In the genomic region with DNA sequence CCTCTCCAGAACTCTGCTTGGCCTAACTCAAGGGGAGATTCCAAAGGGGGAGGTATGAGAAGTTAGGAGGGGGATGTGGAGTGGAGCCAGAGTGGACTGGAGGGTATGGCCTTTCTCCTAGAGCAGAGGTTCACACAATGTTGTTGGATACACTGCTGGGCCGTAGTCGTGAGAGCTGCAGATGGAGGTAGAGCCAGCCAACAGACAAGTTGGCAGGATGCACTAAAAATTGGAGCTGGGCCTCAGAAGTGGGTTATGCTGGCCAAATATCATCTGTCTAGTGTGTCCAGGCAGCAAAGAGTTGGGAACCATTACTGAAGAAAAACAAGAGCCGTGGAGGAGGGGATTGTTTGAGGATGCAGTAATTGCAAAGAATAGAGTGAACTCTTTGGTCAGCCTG, we compare ENCODE assay signal across 1 cellular context.
TF ChIP-seq lines count a peak whose summit lies in the region.

No MANE protein-coding gene starts in this region.

TF ChIP-seq in IMR-90, 13 proteins besides CTCF, POLR2A, EP300 and RAD21:
- no peak for TF ChIP-seq RCOR1 (IDR thresholded peaks at IDR 0.05; ENCODE audit: insufficient replicate concordance, low read length)
- no peak for TF ChIP-seq NFE2L2 (IDR thresholded peaks at IDR 0.05; ENCODE audit: low read depth, low read length)
- TF ChIP-seq, protein P1, sequence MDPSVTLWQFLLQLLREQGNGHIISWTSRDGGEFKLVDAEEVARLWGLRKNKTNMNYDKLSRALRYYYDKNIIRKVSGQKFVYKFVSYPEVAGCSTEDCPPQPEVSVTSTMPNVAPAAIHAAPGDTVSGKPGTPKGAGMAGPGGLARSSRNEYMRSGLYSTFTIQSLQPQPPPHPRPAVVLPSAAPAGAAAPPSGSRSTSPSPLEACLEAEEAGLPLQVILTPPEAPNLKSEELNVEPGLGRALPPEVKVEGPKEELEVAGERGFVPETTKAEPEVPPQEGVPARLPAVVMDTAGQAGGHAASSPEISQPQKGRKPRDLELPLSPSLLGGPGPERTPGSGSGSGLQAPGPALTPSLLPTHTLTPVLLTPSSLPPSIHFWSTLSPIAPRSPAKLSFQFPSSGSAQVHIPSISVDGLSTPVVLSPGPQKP (IDR thresholded peaks at IDR 0.05; ENCODE audit: borderline replicate concordance, low read depth, low read length) = no peak
- TF ChIP-seq SMC3 (IDR thresholded peaks at IDR 0.05; ENCODE audit: low read depth, low read length) = no peak
- no peak for TF ChIP-seq CHD1 (IDR thresholded peaks at IDR 0.05; ENCODE audit: low read depth, low read length)
